ENCODE assay signal across 1 cellular context in the genomic region with DNA sequence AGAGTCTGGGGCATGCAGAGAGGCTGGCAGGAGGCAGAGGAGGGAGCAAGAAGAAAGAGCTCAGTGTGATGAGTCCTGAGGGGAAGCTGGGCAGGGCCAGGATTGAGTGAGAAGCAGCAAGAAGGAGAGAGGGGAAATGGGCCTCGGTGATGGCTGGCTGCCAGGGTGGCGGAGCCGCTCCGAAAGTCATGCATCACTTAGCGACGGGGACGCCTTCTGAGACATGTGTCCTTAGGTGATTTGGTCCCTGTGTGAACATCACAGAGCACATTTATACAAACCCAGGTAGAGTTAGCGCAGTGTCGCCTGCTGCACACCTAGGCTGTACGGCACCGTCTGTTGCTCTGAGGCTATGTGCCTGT.
TF ChIP-seq lines count a peak whose summit lies in the region.

No MANE protein-coding gene starts in this region.

TF ChIP-seq in GM12878, 131 proteins besides CTCF, POLR2A, EP300 and RAD21 (continued from another document):
- TF ChIP-seq RFX5 (IDR thresholded peaks at IDR 0.05; ENCODE audit: low read depth, low read length) (no peak), RB1 (IDR thresholded peaks at IDR 0.05; ENCODE audit: borderline replicate concordance) (no peak), CHD2 (IDR thresholded peaks at IDR 0.05; ENCODE audit: borderline replicate concordance, low read depth, low read length) (no peak), IKZF1 (conservative IDR thresholded peaks at IDR 0.05) (peak; percentile 28; the same call in 1 of the 2 replicates), NR2F1 (conservative IDR thresholded peaks at IDR 0.05) (no peak), YBX1 (IDR thresholded peaks at IDR 0.05) (no peak), POLR2AphosphoS5 (IDR thresholded peaks at IDR 0.05; ENCODE audit: low read length) (peak; percentile 50; the same call in 1 of the 2 replicates), MTA2 (IDR thresholded peaks at IDR 0.05; ENCODE audit: low read depth) (no peak), ETV6 (conservative IDR thresholded peaks at IDR 0.05 in 1 of 2, IDR thresholded peaks at IDR 0.05 in 1 of 2; ENCODE audit: borderline replicate concordance in 1 of 2, low read depth in 1 of 2) (no peak), ZNF622 (IDR thresholded peaks at IDR 0.05) (no peak), ZNF207 (IDR thresholded peaks at IDR 0.05; ENCODE audit: borderline replicate concordance) (no peak), IKZF2 (IDR thresholded peaks at IDR 0.05) (no peak; a peak in 1 of 4 replicates), CBX5 (IDR thresholded peaks at IDR 0.05; ENCODE audit: low read depth) (no peak), ZZZ3 (IDR thresholded peaks at IDR 0.05; ENCODE audit: control insufficient read depth, insufficient read length, low read depth) (no peak), SMAD1 (IDR thresholded peaks at IDR 0.05; ENCODE audit: low read depth, partially characterized antibody) (peak; percentile 65), RELA (IDR thresholded peaks at IDR 0.05; ENCODE audit: borderline replicate concordance, partially characterized antibody) (no peak), CHD1 (IDR thresholded peaks at IDR 0.05; ENCODE audit: low read depth, low read length) (no peak), SIN3A (IDR thresholded peaks at IDR 0.05; ENCODE audit: low read depth, low read length) (peak; percentile 72; the same call in 1 of the 2 replicates), MYB (IDR thresholded peaks at IDR 0.05; ENCODE audit: borderline replicate concordance, low read depth, low read length) (no peak)
- TF ChIP-seq, protein P1, sequence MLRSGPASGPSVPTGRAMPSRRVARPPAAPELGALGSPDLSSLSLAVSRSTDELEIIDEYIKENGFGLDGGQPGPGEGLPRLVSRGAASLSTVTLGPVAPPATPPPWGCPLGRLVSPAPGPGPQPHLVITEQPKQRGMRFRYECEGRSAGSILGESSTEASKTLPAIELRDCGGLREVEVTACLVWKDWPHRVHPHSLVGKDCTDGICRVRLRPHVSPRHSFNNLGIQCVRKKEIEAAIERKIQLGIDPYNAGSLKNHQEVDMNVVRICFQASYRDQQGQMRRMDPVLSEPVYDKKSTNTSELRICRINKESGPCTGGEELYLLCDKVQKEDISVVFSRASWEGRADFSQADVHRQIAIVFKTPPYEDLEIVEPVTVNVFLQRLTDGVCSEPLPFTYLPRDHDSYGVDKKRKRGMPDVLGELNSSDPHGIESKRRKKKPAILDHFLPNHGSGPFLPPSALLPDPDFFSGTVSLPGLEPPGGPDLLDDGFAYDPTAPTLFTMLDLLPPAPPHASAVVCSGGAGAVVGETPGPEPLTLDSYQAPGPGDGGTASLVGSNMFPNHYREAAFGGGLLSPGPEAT (IDR thresholded peaks at IDR 0.05; ENCODE audit: low read depth), result peak; percentile 32; the same call in 1 of the 2 replicates
- TF ChIP-seq, protein P2, sequence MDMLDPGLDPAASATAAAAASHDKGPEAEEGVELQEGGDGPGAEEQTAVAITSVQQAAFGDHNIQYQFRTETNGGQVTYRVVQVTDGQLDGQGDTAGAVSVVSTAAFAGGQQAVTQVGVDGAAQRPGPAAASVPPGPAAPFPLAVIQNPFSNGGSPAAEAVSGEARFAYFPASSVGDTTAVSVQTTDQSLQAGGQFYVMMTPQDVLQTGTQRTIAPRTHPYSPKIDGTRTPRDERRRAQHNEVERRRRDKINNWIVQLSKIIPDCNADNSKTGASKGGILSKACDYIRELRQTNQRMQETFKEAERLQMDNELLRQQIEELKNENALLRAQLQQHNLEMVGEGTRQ (IDR thresholded peaks at IDR 0.05; ENCODE audit: borderline replicate concordance, low read depth, low read length), result no peak
- TF ChIP-seq, protein P3, sequence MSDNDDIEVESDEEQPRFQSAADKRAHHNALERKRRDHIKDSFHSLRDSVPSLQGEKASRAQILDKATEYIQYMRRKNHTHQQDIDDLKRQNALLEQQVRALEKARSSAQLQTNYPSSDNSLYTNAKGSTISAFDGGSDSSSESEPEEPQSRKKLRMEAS (IDR thresholded peaks at IDR 0.05; ENCODE audit: low read depth, low read length), result peak; percentile 85
- TF ChIP-seq, protein P4, sequence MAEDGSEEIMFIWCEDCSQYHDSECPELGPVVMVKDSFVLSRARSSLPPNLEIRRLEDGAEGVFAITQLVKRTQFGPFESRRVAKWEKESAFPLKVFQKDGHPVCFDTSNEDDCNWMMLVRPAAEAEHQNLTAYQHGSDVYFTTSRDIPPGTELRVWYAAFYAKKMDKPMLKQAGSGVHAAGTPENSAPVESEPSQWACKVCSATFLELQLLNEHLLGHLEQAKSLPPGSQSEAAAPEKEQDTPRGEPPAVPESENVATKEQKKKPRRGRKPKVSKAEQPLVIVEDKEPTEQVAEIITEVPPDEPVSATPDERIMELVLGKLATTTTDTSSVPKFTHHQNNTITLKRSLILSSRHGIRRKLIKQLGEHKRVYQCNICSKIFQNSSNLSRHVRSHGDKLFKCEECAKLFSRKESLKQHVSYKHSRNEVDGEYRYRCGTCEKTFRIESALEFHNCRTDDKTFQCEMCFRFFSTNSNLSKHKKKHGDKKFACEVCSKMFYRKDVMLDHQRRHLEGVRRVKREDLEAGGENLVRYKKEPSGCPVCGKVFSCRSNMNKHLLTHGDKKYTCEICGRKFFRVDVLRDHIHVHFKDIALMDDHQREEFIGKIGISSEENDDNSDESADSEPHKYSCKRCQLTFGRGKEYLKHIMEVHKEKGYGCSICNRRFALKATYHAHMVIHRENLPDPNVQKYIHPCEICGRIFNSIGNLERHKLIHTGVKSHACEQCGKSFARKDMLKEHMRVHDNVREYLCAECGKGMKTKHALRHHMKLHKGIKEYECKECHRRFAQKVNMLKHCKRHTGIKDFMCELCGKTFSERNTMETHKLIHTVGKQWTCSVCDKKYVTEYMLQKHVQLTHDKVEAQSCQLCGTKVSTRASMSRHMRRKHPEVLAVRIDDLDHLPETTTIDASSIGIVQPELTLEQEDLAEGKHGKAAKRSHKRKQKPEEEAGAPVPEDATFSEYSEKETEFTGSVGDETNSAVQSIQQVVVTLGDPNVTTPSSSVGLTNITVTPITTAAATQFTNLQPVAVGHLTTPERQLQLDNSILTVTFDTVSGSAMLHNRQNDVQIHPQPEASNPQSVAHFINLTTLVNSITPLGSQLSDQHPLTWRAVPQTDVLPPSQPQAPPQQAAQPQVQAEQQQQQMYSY (CRISPR knock-in tag; IDR thresholded peaks at IDR 0.05), result no peak
- TF ChIP-seq, protein P5, sequence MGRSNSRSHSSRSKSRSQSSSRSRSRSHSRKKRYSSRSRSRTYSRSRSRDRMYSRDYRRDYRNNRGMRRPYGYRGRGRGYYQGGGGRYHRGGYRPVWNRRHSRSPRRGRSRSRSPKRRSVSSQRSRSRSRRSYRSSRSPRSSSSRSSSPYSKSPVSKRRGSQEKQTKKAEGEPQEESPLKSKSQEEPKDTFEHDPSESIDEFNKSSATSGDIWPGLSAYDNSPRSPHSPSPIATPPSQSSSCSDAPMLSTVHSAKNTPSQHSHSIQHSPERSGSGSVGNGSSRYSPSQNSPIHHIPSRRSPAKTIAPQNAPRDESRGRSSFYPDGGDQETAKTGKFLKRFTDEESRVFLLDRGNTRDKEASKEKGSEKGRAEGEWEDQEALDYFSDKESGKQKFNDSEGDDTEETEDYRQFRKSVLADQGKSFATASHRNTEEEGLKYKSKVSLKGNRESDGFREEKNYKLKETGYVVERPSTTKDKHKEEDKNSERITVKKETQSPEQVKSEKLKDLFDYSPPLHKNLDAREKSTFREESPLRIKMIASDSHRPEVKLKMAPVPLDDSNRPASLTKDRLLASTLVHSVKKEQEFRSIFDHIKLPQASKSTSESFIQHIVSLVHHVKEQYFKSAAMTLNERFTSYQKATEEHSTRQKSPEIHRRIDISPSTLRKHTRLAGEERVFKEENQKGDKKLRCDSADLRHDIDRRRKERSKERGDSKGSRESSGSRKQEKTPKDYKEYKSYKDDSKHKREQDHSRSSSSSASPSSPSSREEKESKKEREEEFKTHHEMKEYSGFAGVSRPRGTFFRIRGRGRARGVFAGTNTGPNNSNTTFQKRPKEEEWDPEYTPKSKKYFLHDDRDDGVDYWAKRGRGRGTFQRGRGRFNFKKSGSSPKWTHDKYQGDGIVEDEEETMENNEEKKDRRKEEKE (IDR thresholded peaks at IDR 0.05), result no peak
